In the genomic region with DNA sequence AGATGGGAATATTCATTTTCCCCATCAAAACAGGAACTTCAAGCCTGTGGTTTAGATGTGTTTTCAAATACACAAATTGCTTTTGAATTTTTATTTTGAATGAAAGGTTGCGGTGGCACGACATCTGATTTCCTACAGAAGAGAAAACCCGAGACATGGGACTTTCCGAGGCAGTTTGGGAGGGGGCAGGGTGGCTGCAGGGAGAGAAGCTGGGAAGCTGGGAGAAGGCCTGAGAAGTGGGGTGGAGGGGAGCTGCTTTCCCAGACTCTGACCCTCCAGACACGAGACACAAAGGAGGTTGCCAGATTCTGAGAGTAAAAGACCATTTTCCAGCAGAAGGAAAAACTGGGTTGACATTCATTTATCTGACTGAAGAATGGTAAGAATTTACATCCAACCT, we compare ENCODE assay signal across 28 cellular contexts. TPM values are rescaled to one million over a fixed set of nuclear protein-coding genes. Genes with fewer than 3 reads are reported as not detected.
"Had no signal": no experiment of that assay in that cellular context is flagged by ENCODE, and none has a peak within 500 bp of the region (broad histone marks: within the 10 kb centered on the region; RNA-seq: fewer than 3 reads in every experiment).

No MANE protein-coding gene starts in this region.

- H3K4me1 Mint-ChIP-seq: nephron progenitor cell, T-helper 17 cell had no signal

- H3K27ac ChIP-seq: body of pancreas, hepatocyte, pancreas, psoas muscle, suprapubic skin, tibial artery, WERI-Rb-1 had no signal

- H3K4me3 ChIP-seq: body of pancreas, hepatocyte, lung, pancreas, psoas muscle, suprapubic skin, tibial artery had no signal

- H3K4me3 Mint-ChIP-seq: activated naive CD8-positive, alpha-beta T cell; nephron progenitor cell; T-helper 17 cell had no signal

- H3K27me3 ChIP-seq: body of pancreas, hepatocyte, pancreas, suprapubic skin, tibial artery had no signal

- DNase-seq: activated CD4-positive, alpha-beta T cell treated with anti-CD3 and anti-CD28 coated beads for 48 hours; activated CD4-positive, alpha-beta T cell treated with anti-CD3 and anti-CD28 coated beads, Interleukin-2, amount 50 U/mL, for 48 hours; activated CD8-positive, alpha-beta memory T cell treated with anti-CD3 and anti-CD28 coated beads for 24 hours; activated effector memory CD4-positive, alpha-beta T cell treated with Interleukin-2 at 50 U/mL for 16 hours; activated naive CD4-positive, alpha-beta T cell treated with Interleukin-2 at 50 U/mL for 16 hours; anterior cingulate cortex; body of pancreas; foreskin melanocyte; left colon; mesendoderm; nephron progenitor cell; pancreas; psoas muscle; stimulated activated CD4-positive, alpha-beta T cell treated with anti-CD3 and anti-CD28 coated beads, Interleukin-15, amount 100 ng/mL, for 24 hours; stimulated activated CD4-positive, alpha-beta T cell treated with anti-CD3 and anti-CD28 coated beads, Interleukin-2, amount 100 ng/mL, for 24 hours; stimulated activated naive CD4-positive, alpha-beta T cell; T-helper 17 cell; T1000; tibial artery; WERI-Rb-1 had no signal

- H3K27ac Mint-ChIP-seq: activated naive CD8-positive, alpha-beta T cell; nephron progenitor cell; T-helper 17 cell had no signal

- ATAC-seq: activated CD4-positive, CD25-positive, alpha-beta regulatory T cell treated with anti-CD3 and anti-CD28 coated beads, Interleukin-2, amount 50 U/mL, for 24 hours; body of pancreas; esophagus mucosa; left colon; psoas muscle; T-helper 17 cell had no signal

- H3K9me3 ChIP-seq: body of pancreas, pancreas had no signal

- H3K36me3 ChIP-seq: pancreas, suprapubic skin, tibial artery, WERI-Rb-1 had no signal

- H3K4me1 ChIP-seq: body of pancreas, pancreas, psoas muscle, suprapubic skin, tibial artery had no signal

RNA-seq across cellular contexts. Expression of gene TMEM176A, which starts 19.6 kb away (rescaled TPM):
- total RNA-seq: endothelial cell of umbilical vein had no signal
- polyA plus RNA-seq: endothelial cell of umbilical vein, keratinocyte had no signal

RNA-seq across cellular contexts. Expression of gene TMEM176B, which starts 20.0 kb away (rescaled TPM):
- total RNA-seq: endothelial cell of umbilical vein, T-helper 17 cell had no signal
- polyA plus RNA-seq: keratinocyte had no signal

RNA-seq across cellular contexts. Expression of gene AOC1, which starts 32.2 kb away (rescaled TPM):
- total RNA-seq: endothelial cell of umbilical vein, T-helper 17 cell had no signal
- polyA plus RNA-seq: endothelial cell of umbilical vein, keratinocyte had no signal
